In the genomic region with DNA sequence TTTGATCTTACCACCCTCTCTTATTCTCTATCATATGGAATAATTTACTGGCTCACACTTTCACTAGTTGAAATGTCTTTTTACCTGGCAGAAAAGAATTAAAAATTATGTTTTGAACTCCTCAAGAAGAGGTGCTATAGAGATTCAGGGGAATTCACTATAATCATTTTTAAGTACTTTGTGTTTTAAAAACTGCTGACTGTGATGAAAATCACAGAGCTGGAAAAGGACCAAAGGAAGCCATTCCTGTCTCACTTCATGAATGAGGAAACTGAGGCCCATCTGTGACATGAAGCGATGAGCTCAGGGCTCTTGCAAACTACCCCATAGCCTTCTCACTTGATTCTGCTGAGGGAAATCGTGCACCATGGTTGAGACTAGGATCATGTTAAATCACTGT, we compare ENCODE assay signal across 6 cellular contexts.
"Had no signal": no experiment of that assay in that cellular context is flagged by ENCODE, and none has a peak within 500 bp of the region (broad histone marks: within the 10 kb centered on the region; RNA-seq: fewer than 3 reads in every experiment).

No MANE protein-coding gene starts in this region.

- DNase-seq: GM23248, GOT3, H9, HCEC 1CT, KG1 had no signal

- H3K4me3 ChIP-seq: GM23248 had no signal

- H3K27ac ChIP-seq: GM23248 had no signal

- H3K9ac ChIP-seq: GM23248 had no signal

- H2AFZ ChIP-seq: GM23248 had no signal

- FAIRE-seq: H54 had no signal
